1 cellular context compared by ENCODE assay signal in genomic region chr10:132319853-132320669, GRCh38.
TF ChIP-seq lines count a peak whose summit lies in the region.

No MANE protein-coding gene starts in this region.

TF ChIP-seq in GM12878, 131 proteins besides CTCF, POLR2A, EP300 and RAD21 (continued from another document and continues in another):
- TF ChIP-seq ZBTB40 (IDR thresholded peaks at IDR 0.05; ENCODE audit: borderline replicate concordance) (no peak), ZBED1 (IDR thresholded peaks at IDR 0.05; ENCODE audit: borderline replicate concordance) (peak; percentile 86; the same call in 1 of the 2 replicates), PAX8 (IDR thresholded peaks at IDR 0.05) (no peak), ETV6 (conservative IDR thresholded peaks at IDR 0.05 in 1 of 2, IDR thresholded peaks at IDR 0.05 in 1 of 2; ENCODE audit: borderline replicate concordance in 1 of 2, low read depth in 1 of 2) (0 out of 4 replicates have a peak, but pooled peaks of 1 of the 2 experiments have one; percentile 29), SP1 (IDR thresholded peaks at IDR 0.05; ENCODE audit: low read depth, low read length) (peak; percentile 70), HDAC6 (IDR thresholded peaks at IDR 0.05; ENCODE audit: unreplicated experiment) (no peak), RFX5 (IDR thresholded peaks at IDR 0.05; ENCODE audit: low read depth, low read length) (no peak), ZZZ3 (IDR thresholded peaks at IDR 0.05; ENCODE audit: control insufficient read depth, insufficient read length, low read depth) (no peak), MEF2A (IDR thresholded peaks at IDR 0.05; ENCODE audit: insufficient read depth, low read depth, low read length) (peak; percentile 86), CBX3 (IDR thresholded peaks at IDR 0.05; ENCODE audit: borderline replicate concordance, low read depth) (no peak), EZH2 (IDR thresholded peaks at IDR 0.05; ENCODE audit: borderline replicate concordance, control insufficient read depth, low read depth, low read length) (no peak), IKZF1 (conservative IDR thresholded peaks at IDR 0.05) (peak; percentile 30; the same call in 1 of the 2 replicates), TAF1 (IDR thresholded peaks at IDR 0.05; ENCODE audit: borderline replicate concordance, low read depth, low read length) (no peak), BHLHE40 (IDR thresholded peaks at IDR 0.05; ENCODE audit: borderline replicate concordance in 1 of 2, low read depth in 2 of 2, low read length in 1 of 2) (peak; percentile 69 to 80), NBN (IDR thresholded peaks at IDR 0.05) (0 out of 2 replicates have a peak, but pooled peaks have one; percentile 51), TBL1XR1 (IDR thresholded peaks at IDR 0.05; ENCODE audit: low read depth, low read length) (no peak), USF1 (IDR thresholded peaks at IDR 0.05; ENCODE audit: borderline replicate concordance, extremely low read length, insufficient read depth, low read depth, low read length) (no peak), ATF2 (IDR thresholded peaks at IDR 0.05; ENCODE audit: low read length) (peak; percentile 81), IRF3 (IDR thresholded peaks at IDR 0.05) (no peak), ATF7 (IDR thresholded peaks at IDR 0.05; ENCODE audit: low read depth) (peak; percentile 53), GATAD2B (conservative IDR thresholded peaks at IDR 0.05; ENCODE audit: low read depth) (0 out of 2 replicates have a peak, but pooled peaks have one; percentile 38), EED (IDR thresholded peaks at IDR 0.05; ENCODE audit: low read depth) (peak; percentile 95), CREB1 (IDR thresholded peaks at IDR 0.05; ENCODE audit: low read depth) (peak; percentile 57; the same call in 1 of the 2 replicates), PKNOX1 (IDR thresholded peaks at IDR 0.05) (no peak), CHD1 (IDR thresholded peaks at IDR 0.05; ENCODE audit: low read depth, low read length) (no peak), MEF2B (IDR thresholded peaks at IDR 0.05; ENCODE audit: partially characterized antibody, poor library complexity, severe bottlenecking) (peak; percentile 67), KLF5 (IDR thresholded peaks at IDR 0.05; ENCODE audit: partially characterized antibody) (no peak), BCLAF1 (IDR thresholded peaks at IDR 0.05) (no peak), RCOR1 (conservative IDR thresholded peaks at IDR 0.05; ENCODE audit: low read depth, low read length) (0 out of 2 replicates have a peak, but pooled peaks have one; percentile 64), RB1 (IDR thresholded peaks at IDR 0.05; ENCODE audit: borderline replicate concordance) (no peak), ZBTB4 (CRISPR knock-in tag; IDR thresholded peaks at IDR 0.05) (no peak), GABPA (IDR thresholded peaks at IDR 0.05; ENCODE audit: low read depth) (0 out of 2 replicates have a peak, but pooled peaks have one; percentile 35), KAT2A (conservative IDR thresholded peaks at IDR 0.05; ENCODE audit: control insufficient read depth, low read depth, low read length) (no peak), PAX5 (IDR thresholded peaks at IDR 0.05; ENCODE audit: borderline replicate concordance, low read depth, low read length) (peak; percentile 100), MXI1 (IDR thresholded peaks at IDR 0.05; ENCODE audit: low read depth, low read length) (no peak), TCF12 (IDR thresholded peaks at IDR 0.05; ENCODE audit: low read depth, low read length) (peak; percentile 74), ZNF384 (IDR thresholded peaks at IDR 0.05; ENCODE audit: borderline replicate concordance, low read depth, low read length) (no peak), IKZF2 (IDR thresholded peaks at IDR 0.05) (peak; percentile 74 to 80), SIN3A (IDR thresholded peaks at IDR 0.05; ENCODE audit: low read depth, low read length) (no peak), HSF1 (IDR thresholded peaks at IDR 0.05; ENCODE audit: low read depth, low read length) (no peak), IRF5 (IDR thresholded peaks at IDR 0.05; ENCODE audit: borderline replicate concordance) (no peak), MTA3 (IDR thresholded peaks at IDR 0.05; ENCODE audit: borderline replicate concordance, low read length) (peak; percentile 85; the same call in 1 of the 2 replicates)
